In the genomic region with DNA sequence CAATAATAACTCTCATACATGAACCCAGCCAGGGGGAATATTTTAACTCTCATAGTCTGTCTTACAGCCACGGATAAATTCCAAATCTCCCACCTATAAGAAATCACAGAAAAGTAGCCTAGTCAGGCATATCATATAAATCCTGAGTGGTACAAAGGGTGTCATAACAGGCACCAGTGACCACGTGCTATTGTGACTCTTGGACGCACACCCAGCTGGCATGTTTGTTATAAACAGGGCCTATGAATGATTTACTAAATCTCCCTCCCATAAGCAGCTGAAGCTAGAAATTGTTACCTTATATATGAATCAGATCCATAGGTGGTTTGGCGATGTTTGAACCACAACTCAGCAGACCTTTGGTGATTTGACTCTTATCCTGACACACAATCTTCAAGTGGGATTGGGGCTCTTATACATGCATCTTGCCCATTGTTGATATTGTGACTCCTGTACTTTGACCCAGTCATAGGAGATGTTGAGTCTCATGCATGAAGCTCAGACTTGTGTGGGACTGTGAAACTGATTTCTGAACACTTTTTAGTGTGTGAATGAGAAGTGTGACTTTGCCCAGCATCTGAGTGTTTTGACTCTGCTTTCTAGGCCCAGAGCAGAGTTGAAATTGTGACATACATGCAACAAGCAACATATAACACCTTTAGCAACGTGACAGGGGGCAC, we compare ENCODE assay signal across 4 cellular contexts. TPM values are rescaled to one million over a fixed set of nuclear protein-coding genes. Genes with fewer than 3 reads are reported as not detected.
"Had no signal": no experiment of that assay in that cellular context is flagged by ENCODE, and none has a peak within 500 bp of the region (broad histone marks: within the 10 kb centered on the region; RNA-seq: fewer than 3 reads in every experiment).

No MANE protein-coding gene starts in this region.

RNA-seq across cellular contexts. Expression of a gene that starts 12.9 kb away (rescaled TPM):
- total RNA-seq: LHCN-M2, M059J, MCF 10A, NCI-H460 had no signal
